Comparison of ENCODE assay signal across 10 cellular contexts in genomic region chr10:80159166-80159888, GRCh38. TPM values are rescaled to one million over a fixed set of nuclear protein-coding genes. Genes with fewer than 3 reads are reported as not detected.
DNase-seq lines count a peak whose midpoint lies in the region; ATAC-seq, FAIRE-seq and TF ChIP-seq lines count a peak whose summit lies in the region.
"Had no signal": no experiment of that assay in that cellular context is flagged by ENCODE, and none has a peak within 500 bp of the region (broad histone marks: within the 10 kb centered on the region; RNA-seq: fewer than 3 reads in every experiment).

No MANE protein-coding gene starts in this region.

- H3K9me3 ChIP-seq in K562 (replicated peaks; ENCODE audit: control insufficient read depth, insufficient read depth, low read depth, low read length) (no peaks in the 10 kb centered on the region), mucosa of rectum (ENCODE audit: control insufficient read depth in 2 of 2, low read length in 2 of 2) (no peaks in the 10 kb centered on the region)

- H2AFZ ChIP-seq in K562 (ENCODE audit: low read depth, low read length) = no peak overlapping the region

- no peak for TF ChIP-seq POLR2A in K562 (conservative IDR thresholded peaks at IDR 0.05)

- peak overlapping the region; percentile 62 for H3K4me2 ChIP-seq in K562 (ENCODE audit: insufficient read depth, low read length)

- POLR2A ChIA-PET in K562 (lab: Yijun Ruan, JAX) = interaction anchor here (0.5 to 1.9 kb wide), 5 partner anchors 8 to 452 kb away, joined by 3 to 10 read pairs (median 4); no protein-coding TSS in a partner anchor

- peak overlapping the region; percentile 53 for H3K27ac Mint-ChIP-seq in activated naive CD4-positive, alpha-beta T cell treated with anti-CD3 and anti-CD28 coated beads, Interleukin-2, amount 10 ng/mL, durations not matched to agents 7 days and 5 days
- peak overlapping the region; percentile 28 for H3K27ac Mint-ChIP-seq in type B pancreatic cell

- in situ Hi-C loops in K562 (cut with MboI) = no loop called here

- H3K27ac ChIP-seq in K562 (ENCODE audit: extremely low read depth, low read depth, low read length) (peak overlapping the region; percentile 76), mucosa of rectum (ENCODE audit: low read depth in 2 of 2, low read length in 2 of 2) (peak overlapping the region; percentile 31 to 38), substantia nigra (ENCODE audit: low read depth, low read length, poor library complexity, severe bottlenecking) (no peak overlapping the region)

- no peaks in the 10 kb centered on the region; the same call in 1 of the 2 replicates for H4K20me1 ChIP-seq in K562 (replicated peaks; ENCODE audit: control insufficient read depth, insufficient read depth, low read length)

- H3K9me3 Mint-ChIP-seq in activated naive CD4-positive, alpha-beta T cell treated with anti-CD3 and anti-CD28 coated beads, Interleukin-2, amount 10 ng/mL, durations not matched to agents 7 days and 5 days = no peaks in the 10 kb centered on the region
- H3K9me3 Mint-ChIP-seq in type B pancreatic cell = no peaks in the 10 kb centered on the region

- H3K4me3 ChIP-seq in K562 (no peak overlapping the region), mucosa of rectum (ENCODE audit: low read length in 2 of 2) (no peak overlapping the region)

- peaks cover 20 to 26% of the 10 kb centered on the region in 2 experiments for H3K4me1 ChIP-seq in K562 (replicated peaks in 1 of 2; ENCODE audit: control insufficient read depth in 2 of 2, insufficient read depth in 2 of 2, low read length in 2 of 2)
- H3K4me1 ChIP-seq in mucosa of rectum (ENCODE audit: control insufficient read depth in 2 of 2, insufficient read depth in 2 of 2, low read length in 2 of 2) = peaks cover 15 to 20% of the 10 kb centered on the region in 2 donors

- H3K9ac ChIP-seq in K562 (ENCODE audit: insufficient read depth in 1 of 2, low read depth in 2 of 2, low read length in 2 of 2) = peak overlapping the region; percentile 23 to 81; a peak in 3 of 4 replicates
- no peak overlapping the region for H3K9ac ChIP-seq in mucosa of rectum (ENCODE audit: low read depth in 1 of 2, low read length in 2 of 2)

- H3K4me1 Mint-ChIP-seq in activated naive CD4-positive, alpha-beta T cell treated with anti-CD3 and anti-CD28 coated beads, Interleukin-2, amount 10 ng/mL, durations not matched to agents 7 days and 5 days = no peaks in the 10 kb centered on the region
- peaks cover 28% of the 10 kb centered on the region for H3K4me1 Mint-ChIP-seq in type B pancreatic cell (ENCODE audit: unreplicated experiment)

- H3K36me3 ChIP-seq in K562 (ENCODE audit: control insufficient read depth, insufficient read depth, low read length) (peaks cover 99% of the 10 kb centered on the region), mucosa of rectum (ENCODE audit: control insufficient read depth in 2 of 2, insufficient read depth in 2 of 2, low read length in 2 of 2) (peaks cover 95 to 97% of the 10 kb centered on the region in 2 donors)

- H3K9me1 ChIP-seq in K562 (ENCODE audit: control insufficient read depth, insufficient read depth, low read length) = no peaks in the 10 kb centered on the region

- intact Hi-C loops in K562 (cut with micrococcal nuclease) = no loop called here

- CTCF ChIA-PET in activated naive CD4-positive, alpha-beta T cell treated with anti-CD3 and anti-CD28 coated beads, Interleukin-2, amount 10 ng/mL, durations not matched to agents 7 days and 5 days (lab: Charles Lee) = interaction anchor here (1.0 to 2.0 kb wide), 2 partner anchors 15 to 785 kb away, joined by 5 to 9 read pairs; no protein-coding TSS in a partner anchor
- CTCF ChIA-PET in K562 (lab: Yijun Ruan, JAX; ENCODE audit: low intra/inter-chr PET ratio) = no interaction called here

- no peak overlapping the region for H3K4me3 Mint-ChIP-seq in activated naive CD4-positive, alpha-beta T cell treated with anti-CD3 and anti-CD28 coated beads, Interleukin-2, amount 10 ng/mL, durations not matched to agents 7 days and 5 days
- no peak overlapping the region for H3K4me3 Mint-ChIP-seq in type B pancreatic cell

- TF ChIP-seq RAD21 in K562 (CRISPR knock-in tag; conservative IDR thresholded peaks at IDR 0.05 in 1 of 2, IDR thresholded peaks at IDR 0.05 in 1 of 2) = no peak

- H3K27me3 Mint-ChIP-seq in activated naive CD4-positive, alpha-beta T cell treated with anti-CD3 and anti-CD28 coated beads, Interleukin-2, amount 10 ng/mL, durations not matched to agents 7 days and 5 days = no peaks in the 10 kb centered on the region
- H3K27me3 Mint-ChIP-seq in type B pancreatic cell = no peaks in the 10 kb centered on the region

- no peak for FAIRE-seq in K562 (lab: Jason Lieb, UNC)

- DNase-seq in activated naive CD4-positive, alpha-beta T cell treated with anti-CD3 and anti-CD28 coated beads, Interleukin-2, amount 10 ng/mL, durations not matched to agents 7 days and 5 days = no peak
- no peak for DNase-seq in activated naive CD4-positive, alpha-beta T cell (lab: John Stamatoyannopoulos, UW)
- DNase-seq in K562 (ENCODE audit: extremely low read depth in 1 of 4, low spot score in 3 of 4) (no peak), type B pancreatic cell (ENCODE audit: extremely low spot score, unreplicated experiment) (no peak), NCI-H128 (lab: John Stamatoyannopoulos, UW; ENCODE audit: unreplicated experiment) (no peak), substantia nigra (lab: John Stamatoyannopoulos, UW) (no peak)

- no peak for ATAC-seq in K562
- no peak for ATAC-seq in HG02981 (IDR thresholded peaks at IDR 0.05; ENCODE audit: unreplicated experiment)

- TF ChIP-seq EP300 in K562 (IDR thresholded peaks at IDR 0.05; ENCODE audit: low read length) = no peak

- H3K36me3 Mint-ChIP-seq in activated naive CD4-positive, alpha-beta T cell treated with anti-CD3 and anti-CD28 coated beads, Interleukin-2, amount 10 ng/mL, durations not matched to agents 7 days and 5 days = peaks cover 82% of the 10 kb centered on the region
- peaks cover 53% of the 10 kb centered on the region for H3K36me3 Mint-ChIP-seq in type B pancreatic cell

- no peak for TF ChIP-seq CTCF in K562 (IDR thresholded peaks at IDR 0.05 in 2 of 3, conservative IDR thresholded peaks at IDR 0.05 in 1 of 3; ENCODE audit: insufficient read depth in 2 of 3, low read depth in 1 of 3, low read length in 3 of 3)
- TF ChIP-seq CTCF in type B pancreatic cell (conservative IDR thresholded peaks at IDR 0.05) = no peak

- H3K79me2 ChIP-seq in K562 (ENCODE audit: control insufficient read depth, insufficient read depth, low read length) = no peaks in the 10 kb centered on the region

- WGBS in K562 (ENCODE audit: insufficient coverage, low coverage, missing lambda C conversion rate) = 67% methylated on average over 9 of the region's 9 CpGs

- BruUV-seq in K562 (replicated peaks; lab: Mats Ljungman, UMichigan) = no TSS peak

- H3K27me3 ChIP-seq in K562 (ENCODE audit: control insufficient read depth in 2 of 2, insufficient read depth in 2 of 2, low read length in 2 of 2) (no peaks in the 10 kb centered on the region), mucosa of rectum (ENCODE audit: control insufficient read depth in 2 of 2, insufficient read depth in 2 of 2, low read length in 2 of 2) (no peaks in the 10 kb centered on the region)

TF ChIP-seq in K562, 482 proteins besides CTCF, POLR2A, EP300 and RAD21 (continues in another document):
- TF ChIP-seq SRSF9 (IDR thresholded peaks at IDR 0.05; ENCODE audit: borderline replicate concordance, low read depth, low read length) (no peak), ZNF41 (CRISPR knock-in tag; conservative IDR thresholded peaks at IDR 0.05) (no peak)

RNA-seq across cellular contexts. Expression of gene PLAC9, which starts 26.8 kb away (rescaled TPM):
- total RNA-seq in K562 (2011; cell fraction: chromatin; rRNA removed; ENCODE audit: low replicate concordance) = not detected in 2 replicates
- total RNA-seq in K562 (2011; cell fraction: nucleolus; rRNA removed) = not detected in 2 replicates
- total RNA-seq in K562 (2011; cell fraction: nucleoplasm; rRNA removed) = not detected in 2 replicates
- not detected in 2 replicates for total RNA-seq in K562 (2014; rRNA removed)
- not detected in 2 replicates for total RNA-seq in K562 (2014; rRNA removed; fragmentation: Illumina TruSeq; extraction: Trizol)
- not detected in 2 replicates for total RNA-seq in K562 (2015; rRNA removed; fragmentation: Illumina TruSeq; extraction: Trizol)
- not detected in 2 replicates for total RNA-seq in K562 (2021)
- not detected in 2 replicates for polyA plus RNA-seq in K562 (2011; rRNA removed)
- polyA plus RNA-seq in K562 (2011; cell fraction: cytosol; rRNA removed) = not detected in 2 replicates
- not detected in 2 replicates for polyA plus RNA-seq in K562 (2011; cell fraction: nucleus; rRNA removed)
- polyA plus RNA-seq in K562 (2012) = 0.20 TPM in 1 of 2 replicates, not detected in the other
- not detected in 2 replicates for polyA plus RNA-seq in K562 (2014; fragmentation: Illumina TruSeq; extraction: Trizol)
- polyA plus RNA-seq in K562 (2014; fragmentation: Nextera tagmentation; extraction: Ambion mirVana) = not detected
- polyA plus RNA-seq in K562 (2014; rRNA removed) = not detected in 2 replicates
- not detected in 2 replicates for polyA minus RNA-seq in K562 (2011; rRNA and poly(A)+ RNA removed)
- not detected in 2 replicates for polyA minus RNA-seq in K562 (2011; cell fraction: cytosol; rRNA and poly(A)+ RNA removed)
- not detected in 2 replicates for polyA minus RNA-seq in K562 (2011; cell fraction: nucleus; rRNA and poly(A)+ RNA removed)
- 8.2 TPM in 1 of 2 replicates, not detected in the other for total RNA-seq in type B pancreatic cell (ENCODE audit: low replicate concordance)
- total RNA-seq: HT1080, renal cortical epithelial cell had no signal

RNA-seq across cellular contexts. Expression of gene ANXA11, which starts 46.0 kb away (rescaled TPM):
- total RNA-seq in K562 (2011; cell fraction: chromatin; rRNA removed; ENCODE audit: low replicate concordance) = 76.5 and 119 TPM in 2 replicates
- 60.7 and 61.5 TPM in 2 replicates for total RNA-seq in K562 (2011; cell fraction: nucleolus; rRNA removed)
- 69.1 and 105 TPM in 2 replicates for total RNA-seq in K562 (2011; cell fraction: nucleoplasm; rRNA removed)
- total RNA-seq in K562 (2014; rRNA removed) (109 and 153 TPM in 2 replicates), K562 (2014; rRNA removed; fragmentation: Illumina TruSeq; extraction: Trizol) (107 and 116 TPM in 2 replicates), K562 (2015; rRNA removed; fragmentation: Illumina TruSeq; extraction: Trizol) (148 and 173 TPM in 2 replicates), K562 (2021) (182 and 201 TPM in 2 replicates), type B pancreatic cell (ENCODE audit: low replicate concordance) (122 and 248 TPM in 2 replicates)
- polyA plus RNA-seq in K562 (2011; rRNA removed) (110 and 146 TPM in 2 replicates), K562 (2014; fragmentation: Illumina TruSeq; extraction: Trizol) (212 and 243 TPM in 2 replicates), K562 (2014; fragmentation: Nextera tagmentation; extraction: Ambion mirVana) (10 to 100 TPM; 43.6 to 70.0 TPM), K562 (2014; rRNA removed) (95.7 and 97.6 TPM in 2 replicates)
- polyA plus RNA-seq in K562 (2011; cell fraction: cytosol; rRNA removed) = 75.9 and 170 TPM in 2 replicates
- 61.3 and 66.0 TPM in 2 replicates for polyA plus RNA-seq in K562 (2011; cell fraction: nucleus; rRNA removed)
- 265 and 356 TPM in 2 replicates for polyA plus RNA-seq in K562 (2012)
- 62.3 and 65.3 TPM in 2 replicates for polyA minus RNA-seq in K562 (2011; rRNA and poly(A)+ RNA removed)
- polyA minus RNA-seq in K562 (2011; cell fraction: cytosol; rRNA and poly(A)+ RNA removed) = 86.2 and 98.5 TPM in 2 replicates
- polyA minus RNA-seq in K562 (2011; cell fraction: nucleus; rRNA and poly(A)+ RNA removed) = 25.7 and 32.5 TPM in 2 replicates

Comparison
In these comparisons a context has a peak if more than half of its experiments do, and no peak if none do; other contexts are left out.
1. H3K9ac ChIP-seq: peak in K562 (2 of 2); none in mucosa of rectum (0 of 2).